ENCODE assay signal across 10 cellular contexts in genomic region chr17:35315283-35315682, GRCh38. TPM values are rescaled to one million over a fixed set of nuclear protein-coding genes. Genes with fewer than 3 reads are reported as not detected.
DNase-seq lines count a peak whose midpoint lies in the region; ATAC-seq and TF ChIP-seq lines count a peak whose summit lies in the region.
"Had no signal": no experiment of that assay in that cellular context is flagged by ENCODE, and none has a peak within 500 bp of the region (broad histone marks: within the 10 kb centered on the region; RNA-seq: fewer than 3 reads in every experiment).

No MANE protein-coding gene starts in this region.

- WGBS in upper lobe of left lung, 2 donors, result 38 to 49% methylated on average over 4 to 5 of the region's 5 CpGs

- H3K4me1 ChIP-seq in upper lobe of left lung, result peaks cover 24 to 31% (median 28%) of the 10 kb centered on the region in 4 donors

- peak overlapping the region in 3 of 4 donors; percentile 72 to 82 (median 74) for H3K27ac ChIP-seq in upper lobe of left lung
- H3K27ac ChIP-seq: BLaER1 had no signal

- H3K36me3 Mint-ChIP-seq in activated T-cell treated with anti-CD3 and anti-CD28 coated beads, Interleukin-2, amount 50 U/mL, for 72 hours (ENCODE audit: insufficient read depth in 2 of 2), result peaks cover 2 to 7% of the 10 kb centered on the region in 2 donors

- H3K4me3 ChIP-seq in astrocyte of the cerebellum (ENCODE audit: low read depth, low read length), result no peak overlapping the region
- no peak overlapping the region for H3K4me3 ChIP-seq in upper lobe of left lung
- H3K4me3 ChIP-seq: BLaER1 had no signal

- peaks cover 43% of the 10 kb centered on the region for H3K4me1 Mint-ChIP-seq in activated T-cell treated with anti-CD3 and anti-CD28 coated beads, Interleukin-2, amount 50 U/mL, for 72 hours (ENCODE audit: low read depth)

- no peak overlapping the region for H3K27ac Mint-ChIP-seq in activated T-cell treated with anti-CD3 and anti-CD28 coated beads, Interleukin-2, amount 50 U/mL, for 72 hours

- ATAC-seq in activated T-cell treated with anti-CD3 and anti-CD28 coated beads, Interleukin-2, amount 50 U/mL, for 72 hours (replicated peaks in 1 of 2), result no peak
- peak in 1 of 2 donors; percentile 25 for ATAC-seq in upper lobe of left lung (ENCODE audit: low FRiP score in 2 of 2)

- no peak for TF ChIP-seq CTCF in astrocyte of the cerebellum (IDR thresholded peaks at IDR 0.05; ENCODE audit: low read depth, low read length, missing control alignments)
- no peak for TF ChIP-seq CTCF in upper lobe of left lung (IDR thresholded peaks at IDR 0.05)

- DNase-seq in activated T-cell treated with anti-CD3 and anti-CD28 coated beads, Interleukin-2, amount 50 U/mL, for 72 hours, result no peak
- DNase-seq in activated T-cell treated with anti-CD3 and anti-CD28 coated beads, Interleukin-2, amount 50 U/mL, for 1 hour, result no peak
- peak; percentile 93 for DNase-seq in astrocyte of the cerebellum (ENCODE audit: low read depth)
- peak; percentile 1 for DNase-seq in kidney glomerular epithelial cell (lab: John Stamatoyannopoulos, UW)
- DNase-seq in upper lobe of left lung, result no peak
- no peak for DNase-seq in NCI-H2107 treated with DMSO at 0.1 percent for 48 hours (lab: John Stamatoyannopoulos, UW; ENCODE audit: unreplicated experiment)
- no peak for DNase-seq in NCI-H1105 treated with DMSO at 0.1 percent for 48 hours (lab: John Stamatoyannopoulos, UW)
- DNase-seq in ureter (ENCODE audit: low spot score), result no peak
- DNase-seq: cerebellar nuclear complex had no signal

- H3K27me3 Mint-ChIP-seq in activated T-cell treated with anti-CD3 and anti-CD28 coated beads, Interleukin-2, amount 50 U/mL, for 72 hours (ENCODE audit: low read depth), result no peaks in the 10 kb centered on the region

- peak overlapping the region; percentile 33 to 98 for H3K4me3 Mint-ChIP-seq in activated T-cell treated with anti-CD3 and anti-CD28 coated beads, Interleukin-2, amount 50 U/mL, for 72 hours

- H3K36me3 ChIP-seq in upper lobe of left lung, result no peaks in the 10 kb centered on the region
- H3K36me3 ChIP-seq: BLaER1 had no signal

- H3K9me3 ChIP-seq in upper lobe of left lung, result no peaks in the 10 kb centered on the region
- H3K9me3 ChIP-seq: BLaER1 had no signal

- no peak for TF ChIP-seq EP300 in upper lobe of left lung (IDR thresholded peaks at IDR 0.05)

- in situ Hi-C loops in astrocyte of the cerebellum (cut with HindIII; ENCODE audit: low sequenced_read_pairs), result loop anchor here (10.0 kb wide), 1 partner anchor 220 kb away; the partner anchor contains the start of gene SLFN12L

- TF ChIP-seq POLR2A in upper lobe of left lung (IDR thresholded peaks at IDR 0.05), result no peak

- peaks cover 0 to 1% of the 10 kb centered on the region in 2 donors for H3K9me3 Mint-ChIP-seq in activated T-cell treated with anti-CD3 and anti-CD28 coated beads, Interleukin-2, amount 50 U/mL, for 72 hours

- H3K27me3 ChIP-seq in upper lobe of left lung, result no peaks in the 10 kb centered on the region
- H3K27me3 ChIP-seq: BLaER1 had no signal

RNA-seq across cellular contexts. Expression of gene SLFN11, which starts 58.1 kb away (rescaled TPM):
- 10 to 100 TPM; 37.1 to 64.7 TPM for total RNA-seq in activated T-cell treated with anti-CD3 and anti-CD28 coated beads, Interleukin-2, amount 50 U/mL, for 72 hours
- total RNA-seq in upper lobe of left lung, result 100 to 1,000 TPM in 2 of 6 donors, 10 to 100 TPM in 4; 33.6 to 101 (median 57.0) TPM
- total RNA-seq in ureter, result 24.4 TPM

Comparison
In these comparisons a context has a peak if more than half of its experiments do, and no peak if none do; other contexts are left out.
1. DNase-seq: peak in astrocyte of the cerebellum (single experiment) and kidney glomerular epithelial cell (single experiment); none in activated T-cell treated with anti-CD3 and anti-CD28 coated beads, Interleukin-2, amount 50 U/mL, for 72 hours (0 of 2), activated T-cell treated with anti-CD3 and anti-CD28 coated beads, Interleukin-2, amount 50 U/mL, for 1 hour (single experiment), upper lobe of left lung (0 of 2), NCI-H2107 treated with DMSO at 0.1 percent for 48 hours (single experiment), NCI-H1105 treated with DMSO at 0.1 percent for 48 hours (single experiment) and ureter (single experiment).